29 cellular contexts compared by ENCODE assay signal in the genomic region with DNA sequence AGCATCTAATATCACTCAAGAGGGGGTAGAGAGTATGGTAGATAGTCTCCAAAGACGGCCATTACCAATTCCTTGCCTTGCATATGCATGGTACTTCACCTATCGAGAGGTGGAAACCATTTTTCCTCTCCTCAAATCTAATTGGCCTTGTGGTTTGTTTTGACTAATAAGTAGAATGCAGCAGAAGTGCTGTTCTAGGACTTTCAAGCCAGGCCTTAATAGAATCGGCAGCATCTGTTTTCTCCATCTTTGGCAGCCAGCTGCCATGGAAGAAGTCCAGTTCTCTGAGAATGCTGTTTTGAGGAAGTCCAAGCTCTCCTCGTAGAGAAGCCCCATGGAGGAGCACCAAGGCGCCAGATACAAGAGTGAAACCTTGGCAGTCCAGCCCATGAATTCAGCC. TPM values are rescaled to one million over a fixed set of nuclear protein-coding genes. Genes with fewer than 3 reads are reported as not detected.
A peak's percentile ranks its signal among the peaks of the same experiment; 100 is the strongest.
DNase-seq lines count a peak whose midpoint lies in the region; ATAC-seq, FAIRE-seq and TF ChIP-seq lines count a peak whose summit lies in the region.
"Had no signal": no experiment of that assay in that cellular context is flagged by ENCODE, and none has a peak within 500 bp of the region (broad histone marks: within the 10 kb centered on the region; RNA-seq: fewer than 3 reads in every experiment).

No MANE protein-coding gene starts in this region.

- no peak for FAIRE-seq in small intestine (lab: Jason Lieb, UNC)
- FAIRE-seq: A549, astrocyte, urothelium cell line had no signal

- H3K27me3 ChIP-seq in gastrocnemius medialis: no peaks in the 10 kb centered on the region
- H3K27me3 ChIP-seq in small intestine (ENCODE audit: control insufficient read depth in 2 of 2, insufficient read depth in 2 of 2, low read length in 2 of 2): no peaks in the 10 kb centered on the region
- H3K27me3 ChIP-seq: dorsolateral prefrontal cortex, suprapubic skin had no signal

- H3K4me3 ChIP-seq in gastrocnemius medialis (no peak overlapping the region), small intestine (ENCODE audit: low read depth in 1 of 2, low read length in 2 of 2) (no peak overlapping the region)
- H3K4me3 ChIP-seq: A549, dorsolateral prefrontal cortex, skin epidermis, suprapubic skin had no signal

- POLR2A ChIA-PET in activated CD8-positive, alpha-beta T cell treated with anti-CD3 and anti-CD28 coated beads for 36 hours (lab: Charles Lee): interaction anchor here (1.1 to 1.5 kb wide), 4 partner anchors 8 to 14 kb away, joined by 3 to 4 read pairs (median 4); no protein-coding TSS in a partner anchor
- POLR2A ChIA-PET in activated CD8-positive, alpha-beta T cell treated with anti-CD3 and anti-CD28 coated beads, Interleukin-2, amount 10 ng/mL, durations not matched to agents 7 days and 5 days (lab: Charles Lee): interaction anchor here (1.5 to 1.8 kb wide), 2 partner anchors 12 to 28 kb away, joined by 6 read pairs; no protein-coding TSS in a partner anchor

- intact Hi-C loops in activated CD8-positive, alpha-beta T cell treated with anti-CD3 and anti-CD28 coated beads for 36 hours (cut with micrococcal nuclease): no loop called here
- intact Hi-C loops in dendritic cell treated with granulocyte-macrophage colony-stimulating factor and Interleukin-4, amounts not matched to agents 40 ng/mL and 50 ng/mL, for 4 days (cut with micrococcal nuclease): loop anchor here (10.0 kb wide), 2 partner anchors 51 to 59 kb away; a partner anchor contains a TSS
- intact Hi-C loops in gastrocnemius medialis (cut with DNase I; ENCODE audit: low total_unique reads): no loop called here

- H3K4me1 ChIP-seq in gastrocnemius medialis: no peaks in the 10 kb centered on the region
- no peaks in the 10 kb centered on the region for H3K4me1 ChIP-seq in small intestine (ENCODE audit: control insufficient read depth in 2 of 2, insufficient read depth in 1 of 2, low read depth in 1 of 2, low read length in 1 of 2)
- H3K4me1 ChIP-seq: A549, BE2C had no signal

- in situ Hi-C loops in gastrocnemius medialis (cut with MboI; ENCODE audit: low sequenced_read_pairs in 4 of 4): no loop called here

- no peaks in the 10 kb centered on the region for H3K9me3 Mint-ChIP-seq in activated CD8-positive, alpha-beta T cell treated with anti-CD3 and anti-CD28 coated beads for 36 hours
- no peaks in the 10 kb centered on the region for H3K9me3 Mint-ChIP-seq in activated CD8-positive, alpha-beta T cell treated with anti-CD3 and anti-CD28 coated beads, Interleukin-2, amount 10 ng/mL, durations not matched to agents 7 days and 5 days (ENCODE audit: insufficient read depth)
- H3K9me3 Mint-ChIP-seq in dendritic cell treated with granulocyte-macrophage colony-stimulating factor and Interleukin-4, amounts not matched to agents 40 ng/mL and 50 ng/mL, for 4 days: no peaks in the 10 kb centered on the region
- H3K9me3 Mint-ChIP-seq: central memory CD8-positive, alpha-beta T cell; IgD-negative memory B cell; T-helper 1 cell treated with Interleukin-12 subunit alpha and Interleukin-12 subunit beta and Interleukin-4 antibody, amounts not matched to agents 30 μg/mL and 1 μg/mL, for 36 hours had no signal

- 57 to 76% (median 70%) methylated on average over 5 of the region's 5 CpGs for WGBS in small intestine, 3 donors

- H3K27ac Mint-ChIP-seq in activated CD8-positive, alpha-beta T cell treated with anti-CD3 and anti-CD28 coated beads for 36 hours: no peak overlapping the region
- no peak overlapping the region for H3K27ac Mint-ChIP-seq in activated CD8-positive, alpha-beta T cell treated with anti-CD3 and anti-CD28 coated beads, Interleukin-2, amount 10 ng/mL, durations not matched to agents 7 days and 5 days
- peak overlapping the region; percentile 32 for H3K27ac Mint-ChIP-seq in dendritic cell treated with granulocyte-macrophage colony-stimulating factor and Interleukin-4, amounts not matched to agents 40 ng/mL and 50 ng/mL, for 4 days
- H3K27ac Mint-ChIP-seq: IgD-negative memory B cell; T-helper 1 cell treated with Interleukin-12 subunit alpha and Interleukin-12 subunit beta and Interleukin-4 antibody, amounts not matched to agents 30 μg/mL and 1 μg/mL, for 36 hours had no signal

- no peak overlapping the region for H3K27ac ChIP-seq in gastrocnemius medialis
- no peak overlapping the region for H3K27ac ChIP-seq in small intestine (ENCODE audit: low read depth in 1 of 2, low read length in 1 of 2)
- H3K27ac ChIP-seq: A549, suprapubic skin had no signal

- no peak for TF ChIP-seq POLR2A in gastrocnemius medialis (IDR thresholded peaks at IDR 0.05)

- TF ChIP-seq CTCF in activated CD8-positive, alpha-beta T cell treated with anti-CD3 and anti-CD28 coated beads for 36 hours (IDR thresholded peaks at IDR 0.05): no peak
- TF ChIP-seq CTCF in gastrocnemius medialis (IDR thresholded peaks at IDR 0.05 in 4 of 5, conservative IDR thresholded peaks at IDR 0.05 in 1 of 5): no peak

- DNase-seq in activated CD8-positive, alpha-beta T cell treated with anti-CD3 and anti-CD28 coated beads for 36 hours: no peak
- DNase-seq in activated CD8-positive, alpha-beta T cell treated with anti-CD3 and anti-CD28 coated beads, Interleukin-2, amount 10 ng/mL, durations not matched to agents 7 days and 5 days: no peak
- DNase-seq in gastrocnemius medialis (peak; percentile 2 to 18), mucosa of gallbladder (ENCODE audit: low spot score) (no peak), small intestine (no peak)
- DNase-seq: activated CD4-positive, alpha-beta T cell treated with anti-CD3 and anti-CD28 coated beads for 48 hours; activated effector memory CD4-positive, alpha-beta T cell treated with Interleukin-2 at 50 U/mL for 16 hours; activated naive CD8-positive, alpha-beta T cell treated with anti-CD3 and anti-CD28 coated beads for 36 hours; BE2C; DMS79 treated with DMSO at 0.1 percent for 48 hours; dorsolateral prefrontal cortex; left cardiac atrium; mesenchymal stem cell; NCI-H1105 treated with DMSO at 0.1 percent for 48 hours; NCI-H2081; NCI-H510A treated with DMSO at 0.1 percent for 48 hours; stimulated activated CD4-positive, alpha-beta T cell treated with anti-CD3 and anti-CD28 coated beads, Interleukin-2, amount 100 ng/mL, for 24 hours had no signal

- H3K4me1 Mint-ChIP-seq in activated CD8-positive, alpha-beta T cell treated with anti-CD3 and anti-CD28 coated beads for 36 hours (ENCODE audit: low read depth): peaks cover 28% of the 10 kb centered on the region
- peaks cover 31% of the 10 kb centered on the region for H3K4me1 Mint-ChIP-seq in activated CD8-positive, alpha-beta T cell treated with anti-CD3 and anti-CD28 coated beads, Interleukin-2, amount 10 ng/mL, durations not matched to agents 7 days and 5 days (ENCODE audit: low read depth)
- peaks cover 65% of the 10 kb centered on the region for H3K4me1 Mint-ChIP-seq in dendritic cell treated with granulocyte-macrophage colony-stimulating factor and Interleukin-4, amounts not matched to agents 40 ng/mL and 50 ng/mL, for 4 days (ENCODE audit: low read depth)

- H3K9me3 ChIP-seq in gastrocnemius medialis: no peaks in the 10 kb centered on the region
- no peaks in the 10 kb centered on the region for H3K9me3 ChIP-seq in small intestine (ENCODE audit: control insufficient read depth, low read depth)
- H3K9me3 ChIP-seq: A549, BE2C, suprapubic skin had no signal

- H3K27me3 Mint-ChIP-seq in activated CD8-positive, alpha-beta T cell treated with anti-CD3 and anti-CD28 coated beads for 36 hours: no peaks in the 10 kb centered on the region
- no peaks in the 10 kb centered on the region for H3K27me3 Mint-ChIP-seq in activated CD8-positive, alpha-beta T cell treated with anti-CD3 and anti-CD28 coated beads, Interleukin-2, amount 10 ng/mL, durations not matched to agents 7 days and 5 days (ENCODE audit: low read depth)
- H3K27me3 Mint-ChIP-seq in dendritic cell treated with granulocyte-macrophage colony-stimulating factor and Interleukin-4, amounts not matched to agents 40 ng/mL and 50 ng/mL, for 4 days: peaks cover 5% of the 10 kb centered on the region
- H3K27me3 Mint-ChIP-seq: activated naive CD8-positive, alpha-beta T cell treated with anti-CD3 and anti-CD28 coated beads for 36 hours; central memory CD8-positive, alpha-beta T cell had no signal

- ATAC-seq in activated CD8-positive, alpha-beta T cell treated with anti-CD3 and anti-CD28 coated beads for 36 hours: peak; percentile 45
- ATAC-seq in activated CD8-positive, alpha-beta T cell treated with anti-CD3 and anti-CD28 coated beads, Interleukin-2, amount 10 ng/mL, durations not matched to agents 7 days and 5 days: no peak
- ATAC-seq in HG02885 (IDR thresholded peaks at IDR 0.05; ENCODE audit: poor library complexity, unreplicated experiment) (peak; percentile 28), gastrocnemius medialis (no peak), GM21360 (IDR thresholded peaks at IDR 0.05; ENCODE audit: unreplicated experiment) (no peak)
- ATAC-seq: A549 had no signal

- CTCF ChIA-PET in activated CD8-positive, alpha-beta T cell treated with anti-CD3 and anti-CD28 coated beads for 36 hours (lab: Charles Lee): interaction anchor here (0.8 to 1.7 kb wide), 5 partner anchors 28 to 67 kb away, joined by 3 to 11 read pairs (median 4); a partner anchor contains a TSS
- CTCF ChIA-PET in activated CD8-positive, alpha-beta T cell treated with anti-CD3 and anti-CD28 coated beads, Interleukin-2, amount 10 ng/mL, durations not matched to agents 7 days and 5 days (lab: Charles Lee): interaction anchor here (0.9 to 1.5 kb wide), 4 partner anchors 12 to 60 kb away, joined by 5 to 12 read pairs (median 9); no protein-coding TSS in a partner anchor

- no peaks in the 10 kb centered on the region for H3K36me3 ChIP-seq in gastrocnemius medialis
- H3K36me3 ChIP-seq in small intestine (ENCODE audit: control insufficient read depth in 2 of 2, insufficient read depth in 2 of 2, low read length in 2 of 2): no peaks in the 10 kb centered on the region
- H3K36me3 ChIP-seq: BE2C, suprapubic skin had no signal

- no peaks in the 10 kb centered on the region for H3K36me3 Mint-ChIP-seq in activated CD8-positive, alpha-beta T cell treated with anti-CD3 and anti-CD28 coated beads for 36 hours (ENCODE audit: low read depth)
- H3K36me3 Mint-ChIP-seq in activated CD8-positive, alpha-beta T cell treated with anti-CD3 and anti-CD28 coated beads, Interleukin-2, amount 10 ng/mL, durations not matched to agents 7 days and 5 days (ENCODE audit: low read depth): no peaks in the 10 kb centered on the region
- no peaks in the 10 kb centered on the region for H3K36me3 Mint-ChIP-seq in dendritic cell treated with granulocyte-macrophage colony-stimulating factor and Interleukin-4, amounts not matched to agents 40 ng/mL and 50 ng/mL, for 4 days (ENCODE audit: low read depth)
- H3K36me3 Mint-ChIP-seq: activated naive CD8-positive, alpha-beta T cell treated with anti-CD3 and anti-CD28 coated beads for 36 hours had no signal

- H3K4me3 Mint-ChIP-seq in activated CD8-positive, alpha-beta T cell treated with anti-CD3 and anti-CD28 coated beads for 36 hours: no peak overlapping the region
- H3K4me3 Mint-ChIP-seq in activated CD8-positive, alpha-beta T cell treated with anti-CD3 and anti-CD28 coated beads, Interleukin-2, amount 10 ng/mL, durations not matched to agents 7 days and 5 days: no peak overlapping the region
- H3K4me3 Mint-ChIP-seq in dendritic cell treated with granulocyte-macrophage colony-stimulating factor and Interleukin-4, amounts not matched to agents 40 ng/mL and 50 ng/mL, for 4 days: no peak overlapping the region
- H3K4me3 Mint-ChIP-seq: activated naive CD8-positive, alpha-beta T cell treated with anti-CD3 and anti-CD28 coated beads for 36 hours; central memory CD8-positive, alpha-beta T cell; T-helper 1 cell treated with Interleukin-12 subunit alpha and Interleukin-12 subunit beta and Interleukin-4 antibody, amounts not matched to agents 30 μg/mL and 1 μg/mL, for 36 hours had no signal

RNA-seq across cellular contexts. Expression of a gene that starts 59.1 kb away (rescaled TPM):
- total RNA-seq in activated CD8-positive, alpha-beta T cell treated with anti-CD3 and anti-CD28 coated beads for 36 hours: 100 to 1,000 TPM; 105 to 106 TPM
- total RNA-seq in activated CD8-positive, alpha-beta T cell treated with anti-CD3 and anti-CD28 coated beads, Interleukin-2, amount 10 ng/mL, durations not matched to agents 7 days and 5 days: 100 to 1,000 TPM; 161 to 165 TPM
- total RNA-seq in gastrocnemius medialis (under 1 TPM in 2 of 4 donors, not detected in 2; 0.44 to 0.85 TPM), mucosa of gallbladder (4.6 TPM)
- under 1 TPM; 0.45 to 0.64 (median 0.54) TPM for polyA plus RNA-seq in small intestine
- total RNA-seq: MCF 10A had no signal

Comparison
In these comparisons a context has a peak if more than half of its experiments do, and no peak if none do; other contexts are left out.
1. ATAC-seq: peak in activated CD8-positive, alpha-beta T cell treated with anti-CD3 and anti-CD28 coated beads for 36 hours (single experiment) and HG02885 (single experiment); none in activated CD8-positive, alpha-beta T cell treated with anti-CD3 and anti-CD28 coated beads, Interleukin-2, amount 10 ng/mL, durations not matched to agents 7 days and 5 days (single experiment), gastrocnemius medialis (0 of 2) and GM21360 (single experiment).
2. DNase-seq: peak in gastrocnemius medialis (2 of 2); none in activated CD8-positive, alpha-beta T cell treated with anti-CD3 and anti-CD28 coated beads for 36 hours (single experiment), activated CD8-positive, alpha-beta T cell treated with anti-CD3 and anti-CD28 coated beads, Interleukin-2, amount 10 ng/mL, durations not matched to agents 7 days and 5 days (single experiment), mucosa of gallbladder (single experiment) and small intestine (single experiment).
3. RNA of a gene that starts 59.1 kb away (total RNA-seq): 161 to 165 TPM in activated CD8-positive, alpha-beta T cell treated with anti-CD3 and anti-CD28 coated beads, Interleukin-2, amount 10 ng/mL, durations not matched to agents 7 days and 5 days and 105 to 106 TPM in activated CD8-positive, alpha-beta T cell treated with anti-CD3 and anti-CD28 coated beads for 36 hours; 4.6 TPM in mucosa of gallbladder (single experiment) and 0.44 to 0.85 TPM in gastrocnemius medialis; every median in the first group is over 10 times any median in the second.